Comparison of ENCODE assay signal across 9 cellular contexts in genomic region chr11:3959015-3959917, GRCh38.
DNase-seq lines count a peak whose midpoint lies in the region; ATAC-seq and TF ChIP-seq lines count a peak whose summit lies in the region.
"Had no signal": no experiment of that assay in that cellular context is flagged by ENCODE, and none has a peak within 500 bp of the region (broad histone marks: within the 10 kb centered on the region; RNA-seq: fewer than 3 reads in every experiment).

No MANE protein-coding gene starts in this region.

- ATAC-seq in HG02610 (IDR thresholded peaks at IDR 0.05; ENCODE audit: unreplicated experiment) = peak; percentile 97
- ATAC-seq in activated B cell treated with CpG ODN at 0.5 μM for 24 hours (ENCODE audit: low read depth) = peak; percentile 92
- ATAC-seq in mucosa of descending colon = peak; percentile 11

- no peaks in the 10 kb centered on the region for H3K4me1 ChIP-seq in mucosa of descending colon (ENCODE audit: low read depth)

- intact Hi-C loops in activated B cell treated with CpG ODN at 0.5 μM for 24 hours (cut with micrococcal nuclease) = loop anchor here (1.0 to 5.0 kb wide), 3 partner anchors 37 to 105 kb away; no protein-coding TSS in a partner anchor
- intact Hi-C loops in mucosa of descending colon (cut with DNase I, micrococcal nuclease) = no loop called here

- peaks cover 60% of the 10 kb centered on the region for H3K4me1 Mint-ChIP-seq in activated B cell treated with CpG ODN at 0.5 μM for 24 hours

- H3K27ac Mint-ChIP-seq in activated B cell treated with CpG ODN at 0.5 μM for 24 hours = peak overlapping the region; percentile 38

- H3K9me3 Mint-ChIP-seq in activated B cell treated with CpG ODN at 0.5 μM for 24 hours = no peaks in the 10 kb centered on the region
- H3K9me3 Mint-ChIP-seq: IgD-negative memory B cell had no signal

- CTCF ChIA-PET in activated B cell treated with CpG ODN at 0.5 μM for 24 hours (lab: Charles Lee) = interaction anchor here (1.0 to 3.6 kb wide), 5 partner anchors 97 to 114 kb away, joined by 3 to 34 read pairs (median 7); partner anchors contain the start of gene STIM1

- TF ChIP-seq CTCF in activated B cell treated with CpG ODN at 0.5 μM for 24 hours (IDR thresholded peaks at IDR 0.05) (no peak), mucosa of descending colon (IDR thresholded peaks at IDR 0.05) (no peak)

- POLR2A ChIA-PET in activated B cell treated with CpG ODN at 0.5 μM for 24 hours (lab: Charles Lee) = interaction anchor here (1.0 to 2.9 kb wide), 4 partner anchors 44 to 118 kb away, joined by 4 to 23 read pairs (median 6); partner anchors contain the start of gene STIM1

- DNase-seq in EH (ENCODE audit: low read depth) (peak; percentile 83), activated B cell treated with CpG ODN at 0.5 μM for 24 hours (no peak), mucosa of descending colon (peak in 1 of 3 donors; percentile 24), GM19238 (ENCODE audit: insufficient read length, low spot score) (no peak), NCI-H748 (lab: John Stamatoyannopoulos, UW; ENCODE audit: unreplicated experiment) (no peak), NCI-H2196 treated with DMSO at 0.1 percent for 48 hours (lab: John Stamatoyannopoulos, UW; ENCODE audit: unreplicated experiment) (no peak), NCI-H2081 (lab: John Stamatoyannopoulos, UW) (no peak)

- H3K27me3 Mint-ChIP-seq in activated B cell treated with CpG ODN at 0.5 μM for 24 hours = no peaks in the 10 kb centered on the region
- H3K27me3 Mint-ChIP-seq: IgD-negative memory B cell had no signal

- H3K36me3 Mint-ChIP-seq in activated B cell treated with CpG ODN at 0.5 μM for 24 hours (ENCODE audit: low read depth) = no peaks in the 10 kb centered on the region
- H3K36me3 Mint-ChIP-seq: IgD-negative memory B cell had no signal

- no peak overlapping the region for H3K4me3 ChIP-seq in mucosa of descending colon

- no peaks in the 10 kb centered on the region for H3K9me3 ChIP-seq in mucosa of descending colon

- no peaks in the 10 kb centered on the region for H3K36me3 ChIP-seq in mucosa of descending colon (ENCODE audit: low read depth)

- H3K4me3 Mint-ChIP-seq in activated B cell treated with CpG ODN at 0.5 μM for 24 hours = no peak overlapping the region
- H3K4me3 Mint-ChIP-seq: IgD-negative memory B cell had no signal

Comparison
In these comparisons a context has a peak if more than half of its experiments do, and no peak if none do; other contexts are left out.
1. ATAC-seq: peak in every context shown above with its lines; median percentile 97 in HG02610; 92 in activated B cell treated with CpG ODN at 0.5 μM for 24 hours; 11 in mucosa of descending colon.